ENCODE assay signal across 9 cellular contexts in genomic region chr1:177784394-177784793, GRCh38.
"Had no signal": no experiment of that assay in that cellular context is flagged by ENCODE, and none has a peak within 500 bp of the region (broad histone marks: within the 10 kb centered on the region; RNA-seq: fewer than 3 reads in every experiment).

No MANE protein-coding gene starts in this region.

- H3K27ac Mint-ChIP-seq: HFFc6 had no signal

- DNase-seq: GM23248, GOT3, H7, HFFc6, IMR-90, KG1 had no signal

- H3K9me3 Mint-ChIP-seq: HFFc6 had no signal

- H2AFZ ChIP-seq: GM23248 had no signal

- H3K27ac ChIP-seq: GM23248, HL-60 had no signal

- H3K9me3 ChIP-seq: HAP-1 had no signal

- H3K9ac ChIP-seq: GM23248 had no signal

- H3K4me1 ChIP-seq: HAP-1 had no signal

- H3K36me3 ChIP-seq: HAP-1 had no signal

- H3K4me3 Mint-ChIP-seq: HFFc6 had no signal

- H3K4me3 ChIP-seq: GM23248, HAP-1, K562 had no signal
